16 cellular contexts compared by ENCODE assay signal in the genomic region with DNA sequence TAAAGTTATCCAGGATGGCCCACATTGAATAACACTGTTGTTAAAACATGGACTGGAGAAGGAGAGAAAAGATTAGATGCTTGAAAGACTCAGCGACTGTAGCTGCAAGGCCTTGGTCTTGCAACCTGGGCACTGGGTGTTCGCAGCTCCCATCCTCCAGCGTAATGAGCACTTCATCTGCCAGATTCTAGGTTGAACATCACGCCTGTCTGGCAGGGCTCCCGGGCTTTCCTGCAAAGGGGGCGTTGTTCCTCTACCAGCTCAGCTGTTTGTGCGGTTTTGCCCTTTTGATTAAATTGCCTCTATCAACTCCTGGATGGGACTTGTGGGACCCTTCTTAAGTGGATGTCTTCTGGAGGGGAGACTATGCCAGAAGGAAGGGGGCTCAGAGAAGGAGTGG.
DNase-seq lines count a peak whose midpoint lies in the region; ATAC-seq and TF ChIP-seq lines count a peak whose summit lies in the region.
"Had no signal": no experiment of that assay in that cellular context is flagged by ENCODE, and none has a peak within 500 bp of the region (broad histone marks: within the 10 kb centered on the region; RNA-seq: fewer than 3 reads in every experiment).

No MANE protein-coding gene starts in this region.

- no peaks in the 10 kb centered on the region for H3K36me3 ChIP-seq in heart right ventricle
- H3K36me3 ChIP-seq in lower lobe of right lung = no peaks in the 10 kb centered on the region
- no peaks in the 10 kb centered on the region for H3K36me3 ChIP-seq in adrenal gland (replicated peaks in 1 of 2)

- H3K27ac Mint-ChIP-seq in type B pancreatic cell = peak overlapping the region; percentile 62
- H3K27ac Mint-ChIP-seq in stimulated activated naive B cell treated with anti-CD40 and anti-IgM and Interleukin-4, amounts not matched to agents 10 μg/mL and 1 μg/mL and 100 μg/mL, for 72 hours = no peak overlapping the region
- H3K27ac Mint-ChIP-seq: dendritic cell treated with granulocyte-macrophage colony-stimulating factor and Interleukin-4, amounts not matched to agents 40 ng/mL and 50 ng/mL, for 4 days; GM23338; memory B cell had no signal

- no peaks in the 10 kb centered on the region for H3K36me3 Mint-ChIP-seq in type B pancreatic cell
- H3K36me3 Mint-ChIP-seq in stimulated activated naive B cell treated with anti-CD40 and anti-IgM and Interleukin-4, amounts not matched to agents 10 μg/mL and 1 μg/mL and 100 μg/mL, for 72 hours = no peaks in the 10 kb centered on the region
- H3K36me3 Mint-ChIP-seq: CD4-positive, CD25-positive, alpha-beta regulatory T cell; memory B cell had no signal

- TF ChIP-seq CTCF in heart right ventricle (IDR thresholded peaks at IDR 0.05) (no peak), lower lobe of right lung (IDR thresholded peaks at IDR 0.05) (no peak), type B pancreatic cell (conservative IDR thresholded peaks at IDR 0.05) (no peak), adrenal gland (IDR thresholded peaks at IDR 0.05) (no peak)

- peaks cover 29% of the 10 kb centered on the region for H3K4me1 Mint-ChIP-seq in type B pancreatic cell (ENCODE audit: unreplicated experiment)
- H3K4me1 Mint-ChIP-seq in stimulated activated naive B cell treated with anti-CD40 and anti-IgM and Interleukin-4, amounts not matched to agents 10 μg/mL and 1 μg/mL and 100 μg/mL, for 72 hours = no peaks in the 10 kb centered on the region
- H3K4me1 Mint-ChIP-seq: CD4-positive, CD25-positive, alpha-beta regulatory T cell; memory B cell had no signal

- 71 to 81% methylated on average over 7 of the region's 7 CpGs for WGBS in heart right ventricle, 2 donors
- WGBS in adrenal gland, 4 donors = 72 to 83% (median 80%) methylated on average over 7 of the region's 7 CpGs

- DNase-seq in Right ventricle myocardium superior (peak; percentile 21), heart right ventricle (no peak), NCI-H2227 treated with DMSO at 0.1 percent for 48 hours (lab: John Stamatoyannopoulos, UW) (peak; percentile 50), lower lobe of right lung (peak; percentile 14), type B pancreatic cell (ENCODE audit: extremely low spot score, unreplicated experiment) (no peak), adrenal gland (no peak), H4 (ENCODE audit: low spot score) (no peak)
- no peak for DNase-seq in stimulated activated naive B cell treated with anti-CD40 and anti-IgM and Interleukin-4, amounts not matched to agents 10 μg/mL and 1 μg/mL and 100 μg/mL, for 72 hours
- DNase-seq: activated CD4-positive, alpha-beta T cell treated with anti-CD3 and anti-CD28 coated beads for 4 hours; CD4-positive, CD25-positive, alpha-beta regulatory T cell; KBM-7; NCI-H524 treated with DMSO at 0.1 percent for 48 hours had no signal

- H3K4me3 ChIP-seq in heart right ventricle (no peak overlapping the region), lower lobe of right lung (no peak overlapping the region), adrenal gland (no peak overlapping the region)
- H3K4me3 ChIP-seq: GM23338 had no signal

- H3K9me3 Mint-ChIP-seq in type B pancreatic cell = no peaks in the 10 kb centered on the region
- H3K9me3 Mint-ChIP-seq in stimulated activated naive B cell treated with anti-CD40 and anti-IgM and Interleukin-4, amounts not matched to agents 10 μg/mL and 1 μg/mL and 100 μg/mL, for 72 hours = no peaks in the 10 kb centered on the region
- H3K9me3 Mint-ChIP-seq: dendritic cell treated with granulocyte-macrophage colony-stimulating factor and Interleukin-4, amounts not matched to agents 40 ng/mL and 50 ng/mL, for 4 days; GM23338; nephron had no signal

- no peaks in the 10 kb centered on the region for H3K27me3 Mint-ChIP-seq in type B pancreatic cell
- peaks cover 0 to 9% of the 10 kb centered on the region in 2 donors for H3K27me3 Mint-ChIP-seq in stimulated activated naive B cell treated with anti-CD40 and anti-IgM and Interleukin-4, amounts not matched to agents 10 μg/mL and 1 μg/mL and 100 μg/mL, for 72 hours
- H3K27me3 Mint-ChIP-seq: CD4-positive, CD25-positive, alpha-beta regulatory T cell; memory B cell had no signal

- H3K27me3 ChIP-seq in heart right ventricle = no peaks in the 10 kb centered on the region
- no peaks in the 10 kb centered on the region for H3K27me3 ChIP-seq in lower lobe of right lung (ENCODE audit: low read depth)
- H3K27me3 ChIP-seq in adrenal gland = no peaks in the 10 kb centered on the region

- H3K4me1 ChIP-seq in heart right ventricle = peaks cover 5 to 15% (median 13%) of the 10 kb centered on the region in 9 donors
- H3K4me1 ChIP-seq in lower lobe of right lung = no peaks in the 10 kb centered on the region
- peaks cover 27 to 42% of the 10 kb centered on the region in 2 donors for H3K4me1 ChIP-seq in adrenal gland (replicated peaks in 1 of 2)

- intact Hi-C loops in Right ventricle myocardium superior (cut with DNase I) = no loop called here
- intact Hi-C loops in heart right ventricle (cut with DNase I) = no loop called here
- intact Hi-C loops in lower lobe of right lung (cut with DNase I) = no loop called here
- intact Hi-C loops in adrenal gland (cut with DNase I) = no loop called here

- no peak overlapping the region for H3K27ac ChIP-seq in heart right ventricle
- H3K27ac ChIP-seq in lower lobe of right lung = no peak overlapping the region
- peak overlapping the region in 1 of 5 donors; percentile 6 for H3K27ac ChIP-seq in adrenal gland

- TF ChIP-seq POLR2A in adrenal gland (IDR thresholded peaks at IDR 0.05) = no peak

- H3K4me3 Mint-ChIP-seq in type B pancreatic cell = no peak overlapping the region
- H3K4me3 Mint-ChIP-seq in stimulated activated naive B cell treated with anti-CD40 and anti-IgM and Interleukin-4, amounts not matched to agents 10 μg/mL and 1 μg/mL and 100 μg/mL, for 72 hours = no peak overlapping the region
- H3K4me3 Mint-ChIP-seq: CD4-positive, CD25-positive, alpha-beta regulatory T cell; dendritic cell treated with granulocyte-macrophage colony-stimulating factor and Interleukin-4, amounts not matched to agents 40 ng/mL and 50 ng/mL, for 4 days; GM23338; memory B cell had no signal

- ATAC-seq in Right ventricle myocardium superior (ENCODE audit: poor library complexity) = no peak
- no peak for ATAC-seq in heart right ventricle
- ATAC-seq in lower lobe of right lung = no peak
- no peak for ATAC-seq in stimulated activated naive B cell treated with anti-CD40 and anti-IgM and Interleukin-4, amounts not matched to agents 10 μg/mL and 1 μg/mL and 100 μg/mL, for 72 hours (replicated peaks)
- ATAC-seq: GM23338 had no signal

- no peaks in the 10 kb centered on the region for H3K9me3 ChIP-seq in heart right ventricle
- H3K9me3 ChIP-seq in lower lobe of right lung = no peaks in the 10 kb centered on the region
- no peaks in the 10 kb centered on the region for H3K9me3 ChIP-seq in adrenal gland (replicated peaks in 1 of 3)

Comparison
In these comparisons a context has a peak if more than half of its experiments do, and no peak if none do; other contexts are left out.
1. DNase-seq: peak in Right ventricle myocardium superior (single experiment), NCI-H2227 treated with DMSO at 0.1 percent for 48 hours (single experiment) and lower lobe of right lung (single experiment); none in heart right ventricle (0 of 2), type B pancreatic cell (single experiment), stimulated activated naive B cell treated with anti-CD40 and anti-IgM and Interleukin-4, amounts not matched to agents 10 μg/mL and 1 μg/mL and 100 μg/mL, for 72 hours (single experiment), adrenal gland (0 of 7) and H4 (single experiment).